ENCODE assay signal across 10 cellular contexts in genomic region chr1:67213164-67213563, GRCh38. TPM values are rescaled to one million over a fixed set of nuclear protein-coding genes. Genes with fewer than 3 reads are reported as not detected.
A peak's percentile ranks its signal among the peaks of the same experiment; 100 is the strongest.
DNase-seq lines count a peak whose midpoint lies in the region; ATAC-seq and TF ChIP-seq lines count a peak whose summit lies in the region.
"Had no signal": no experiment of that assay in that cellular context is flagged by ENCODE, and none has a peak within 500 bp of the region (broad histone marks: within the 10 kb centered on the region; RNA-seq: fewer than 3 reads in every experiment).

No MANE protein-coding gene starts in this region.

- DNase-seq in left ventricle myocardium inferior, result no peak
- DNase-seq in right atrium auricular region (ENCODE audit: low spot score), result no peak
- DNase-seq in fibroblast of lung (ENCODE audit: low read depth in 2 of 2), result peak; percentile 14 to 18
- DNase-seq in nucleus accumbens (lab: John Stamatoyannopoulos, UW), result no peak
- DNase-seq in putamen (ENCODE audit: low spot score), result no peak
- no peak for DNase-seq in NCI-H510A treated with DMSO at 0.1 percent for 48 hours (lab: John Stamatoyannopoulos, UW)

- H3K9me2 ChIP-seq in OCI-LY1 (ENCODE audit: low read depth, low read length), result no peaks in the 10 kb centered on the region

- no peak for ATAC-seq in HG02588 (IDR thresholded peaks at IDR 0.05; ENCODE audit: unreplicated experiment)

- H3K9me3 ChIP-seq in left ventricle myocardium inferior (replicated peaks) (no peaks in the 10 kb centered on the region), right atrium auricular region (no peaks in the 10 kb centered on the region), OCI-LY1 (ENCODE audit: low read length) (no peaks in the 10 kb centered on the region), fibroblast of lung (ENCODE audit: control insufficient read depth, insufficient read depth, low read depth, low read length) (no peaks in the 10 kb centered on the region)

- H3K4me1 ChIP-seq in left ventricle myocardium inferior, result peaks cover 8% of the 10 kb centered on the region
- H3K4me1 ChIP-seq in right atrium auricular region, result no peaks in the 10 kb centered on the region
- peaks cover 11% of the 10 kb centered on the region for H3K4me1 ChIP-seq in OCI-LY1 (ENCODE audit: insufficient read depth, low read length, severe bottlenecking)
- no peaks in the 10 kb centered on the region for H3K4me1 ChIP-seq in fibroblast of lung (ENCODE audit: control insufficient read depth, extremely low read depth, insufficient read depth, low read length)

- H3K4me3 ChIP-seq in left ventricle myocardium inferior, result no peak overlapping the region
- no peak overlapping the region for H3K4me3 ChIP-seq in right atrium auricular region
- no peak overlapping the region for H3K4me3 ChIP-seq in OCI-LY1 (ENCODE audit: low read depth, low read length, poor library complexity, severe bottlenecking)
- no peak overlapping the region for H3K4me3 ChIP-seq in fibroblast of lung (replicated peaks in 1 of 4; ENCODE audit: control extremely low read depth in 1 of 4, insufficient read depth in 1 of 4, low read depth in 3 of 4, low read length in 4 of 4)

- H2AFZ ChIP-seq in OCI-LY1 (ENCODE audit: low read length), result no peak overlapping the region
- H2AFZ ChIP-seq in fibroblast of lung (ENCODE audit: low read length), result no peak overlapping the region

- intact Hi-C loops in left ventricle myocardium inferior (cut with micrococcal nuclease), result no loop called here

- H3K27me3 ChIP-seq in left ventricle myocardium inferior (ENCODE audit: low read depth), result no peaks in the 10 kb centered on the region
- H3K27me3 ChIP-seq in right atrium auricular region, result no peaks in the 10 kb centered on the region
- H3K27me3 ChIP-seq in OCI-LY1 (ENCODE audit: insufficient read depth, low read length), result no peaks in the 10 kb centered on the region
- no peaks in the 10 kb centered on the region for H3K27me3 ChIP-seq in fibroblast of lung (ENCODE audit: control insufficient read depth, insufficient read depth, low read length)

- no peak overlapping the region for H3K27ac ChIP-seq in left ventricle myocardium inferior (replicated peaks)
- no peak overlapping the region for H3K27ac ChIP-seq in right atrium auricular region
- no peak overlapping the region for H3K27ac ChIP-seq in OCI-LY1 (ENCODE audit: low read depth, low read length, poor library complexity, severe bottlenecking)
- H3K27ac ChIP-seq in fibroblast of lung (ENCODE audit: insufficient read depth, low read length), result no peak overlapping the region
- H3K27ac ChIP-seq: epithelial cell of prostate had no signal

- peak; percentile 56 for TF ChIP-seq CTCF in left ventricle myocardium inferior (IDR thresholded peaks at IDR 0.05; ENCODE audit: borderline replicate concordance)
- TF ChIP-seq CTCF in right atrium auricular region (IDR thresholded peaks at IDR 0.05), result peak in 1 of 2 donors; percentile 44
- peak; percentile 77 for TF ChIP-seq CTCF in OCI-LY1 (IDR thresholded peaks at IDR 0.05; ENCODE audit: low read length)
- peak; percentile 58 to 79 for TF ChIP-seq CTCF in fibroblast of lung (conservative IDR thresholded peaks at IDR 0.05 in 1 of 2, IDR thresholded peaks at IDR 0.05 in 1 of 2; ENCODE audit: low read depth in 1 of 2, low read length in 2 of 2)

- H3K9ac ChIP-seq in OCI-LY1 (ENCODE audit: low read length), result no peak overlapping the region
- no peak overlapping the region for H3K9ac ChIP-seq in fibroblast of lung (ENCODE audit: insufficient read depth, low read length)

- H3K4me2 ChIP-seq in OCI-LY1 (ENCODE audit: low read length), result no peak overlapping the region
- H3K4me2 ChIP-seq in fibroblast of lung (ENCODE audit: extremely low read depth, insufficient read depth, low read length), result no peak overlapping the region

- no peaks in the 10 kb centered on the region for H3K79me2 ChIP-seq in OCI-LY1 (ENCODE audit: insufficient read depth, low read length)
- no peaks in the 10 kb centered on the region for H3K79me2 ChIP-seq in fibroblast of lung (ENCODE audit: control insufficient read depth, insufficient read depth, low read length)

- no peaks in the 10 kb centered on the region for H4K20me1 ChIP-seq in OCI-LY1 (ENCODE audit: insufficient read depth, low read length)
- no peaks in the 10 kb centered on the region for H4K20me1 ChIP-seq in fibroblast of lung (ENCODE audit: control insufficient read depth, extremely low read depth, insufficient read depth, low read length)

- H3K36me3 ChIP-seq in left ventricle myocardium inferior (no peaks in the 10 kb centered on the region), right atrium auricular region (no peaks in the 10 kb centered on the region), OCI-LY1 (ENCODE audit: insufficient read depth, low read length) (no peaks in the 10 kb centered on the region), fibroblast of lung (ENCODE audit: control insufficient read depth, insufficient read depth, low read length) (no peaks in the 10 kb centered on the region)

- H3F3A ChIP-seq in OCI-LY1 (ENCODE audit: insufficient read depth, low read length), result no peaks in the 10 kb centered on the region

RNA-seq across cellular contexts. Expression of gene IL23R, which starts 46.9 kb away (rescaled TPM):
- total RNA-seq in left ventricle myocardium inferior (not detected), right atrium auricular region (not detected), fibroblast of lung (not detected in 2 replicates)
- not detected in 2 replicates for polyA plus RNA-seq in fibroblast of lung
- not detected in 2 replicates for polyA plus RNA-seq in fibroblast of lung (2012)
- not detected in 2 replicates for polyA minus RNA-seq in fibroblast of lung (ENCODE audit: low replicate concordance)
- total RNA-seq: temporal lobe had no signal

Comparison
In these comparisons a context has a peak if more than half of its experiments do, and no peak if none do; other contexts are left out.
1. DNase-seq: peak in fibroblast of lung (2 of 2); none in left ventricle myocardium inferior (single experiment), right atrium auricular region (single experiment), nucleus accumbens (0 of 56), putamen (single experiment) and NCI-H510A treated with DMSO at 0.1 percent for 48 hours (single experiment).